In the genomic region with DNA sequence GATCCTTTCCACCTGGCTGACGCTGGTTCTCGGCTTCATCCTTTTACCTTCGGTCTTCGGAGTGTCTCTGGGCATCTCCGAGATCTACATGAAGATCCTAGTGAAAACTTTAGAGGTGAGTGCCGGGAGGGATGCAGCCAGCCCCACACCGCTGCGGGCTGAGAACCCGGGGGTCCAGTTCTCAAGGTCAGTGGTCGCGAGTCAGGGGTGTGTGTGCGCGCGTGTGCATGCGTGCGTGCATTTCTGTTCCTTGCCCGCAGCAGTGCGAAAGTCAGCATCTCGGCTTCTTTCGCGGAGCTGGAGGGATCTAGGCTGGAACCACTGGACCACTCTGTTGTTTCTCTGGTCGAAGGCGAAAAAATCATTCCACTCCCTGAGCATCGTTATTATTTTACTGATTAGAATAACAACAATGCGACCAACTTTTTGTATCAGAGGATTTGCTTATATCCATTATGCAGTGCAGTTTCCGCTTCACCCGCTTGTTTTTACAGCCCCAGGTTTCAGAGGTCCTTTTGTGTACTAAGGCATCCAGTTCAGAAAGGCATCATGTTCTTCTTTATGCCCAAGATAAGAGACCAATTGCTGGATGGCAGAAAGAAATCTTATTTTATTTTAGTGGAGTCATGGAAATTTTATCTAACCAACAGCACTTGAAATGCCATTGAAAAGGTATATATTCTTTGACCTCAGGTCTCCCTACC, we compare ENCODE assay signal across 8 cellular contexts. TPM values are rescaled to one million over a fixed set of nuclear protein-coding genes. Genes with fewer than 3 reads are reported as not detected.
A peak's percentile ranks its signal among the peaks of the same experiment; 100 is the strongest.
DNase-seq lines count a peak whose midpoint lies in the region; ATAC-seq and TF ChIP-seq lines count a peak whose summit lies in the region.

No MANE protein-coding gene starts in this region.

- POLR2A ChIA-PET in T-cell (lab: Charles Lee): interaction anchor here (0.5 to 0.7 kb wide), 2 partner anchors 51 to 959 kb away, joined by 3 to 6 read pairs; no protein-coding TSS in a partner anchor

- H3K36me3 ChIP-seq in psoas muscle (ENCODE audit: insufficient read depth in 1 of 2, low read depth in 1 of 2): no peaks in the 10 kb centered on the region

- no peaks in the 10 kb centered on the region for H3K36me3 Mint-ChIP-seq in T-cell

- DNase-seq in GM12865 (ENCODE audit: low read depth): no peak
- no peak for DNase-seq in T-cell
- peak; percentile 14 for DNase-seq in fibroblast of villous mesenchyme (ENCODE audit: low read depth)
- DNase-seq in psoas muscle: peak; percentile 14 to 49
- DNase-seq in NOMO-1 treated with dmso at 0.1 percent for 144 hours (lab: John Stamatoyannopoulos, UW; ENCODE audit: unreplicated experiment): no peak
- no peak for DNase-seq in posterior vena cava (ENCODE audit: low spot score)
- no peak for DNase-seq in amygdala (lab: John Stamatoyannopoulos, UW)

- CTCF ChIA-PET in T-cell (lab: Charles Lee): interaction anchor here in 1 of 2 donors (1.0 to 1.1 kb wide), 2 partner anchors 14 to 110 kb away, joined by 4 to 8 read pairs; no protein-coding TSS in a partner anchor

- peaks cover 2 to 13% of the 10 kb centered on the region in 2 donors for H3K27me3 Mint-ChIP-seq in T-cell

- H3K9me3 ChIP-seq in psoas muscle: no peaks in the 10 kb centered on the region

- H3K27me3 ChIP-seq in psoas muscle (ENCODE audit: insufficient read depth in 3 of 3, low read length in 2 of 3): no peaks in the 10 kb centered on the region

- peaks cover 22% of the 10 kb centered on the region for H3K4me1 ChIP-seq in psoas muscle

- peak overlapping the region; percentile 34 to 76 for H3K27ac Mint-ChIP-seq in T-cell

- peaks cover 15 to 29% (median 29%) of the 10 kb centered on the region in 3 donors for H3K4me1 Mint-ChIP-seq in T-cell

- H3K9me3 Mint-ChIP-seq in T-cell: no peaks in the 10 kb centered on the region

- TF ChIP-seq CTCF in GM12865 (IDR thresholded peaks at IDR 0.05; ENCODE audit: insufficient read depth, low read depth, low read length, missing control alignments) (no peak), fibroblast of villous mesenchyme (IDR thresholded peaks at IDR 0.05; ENCODE audit: insufficient read depth, low read depth, low read length) (no peak), psoas muscle (IDR thresholded peaks at IDR 0.05) (no peak)

- intact Hi-C loops in psoas muscle (cut with DNase I): loop anchor here in 1 of 2 donors (5.0 kb wide), 2 partner anchors 36 to 80 kb away; no protein-coding TSS in a partner anchor
- intact Hi-C loops in posterior vena cava (cut with DNase I): no loop called here

- H3K27ac ChIP-seq in psoas muscle: peak overlapping the region; percentile 96

- H3K4me3 ChIP-seq in GM12865 (ENCODE audit: low read depth, low read length): peak overlapping the region; percentile 57
- peak overlapping the region; percentile 85 for H3K4me3 ChIP-seq in fibroblast of villous mesenchyme (ENCODE audit: low read depth, low read length)
- H3K4me3 ChIP-seq in psoas muscle: peak overlapping the region; percentile 80

- ATAC-seq in T-cell (replicated peaks in 1 of 4): no peak
- peak in 1 of 4 donors; percentile 10 for ATAC-seq in psoas muscle
- no peak for ATAC-seq in HG02798 (IDR thresholded peaks at IDR 0.05; ENCODE audit: poor library complexity, unreplicated experiment)

- WGBS in psoas muscle, 3 donors: 9 to 11% (median 10%) methylated on average over 27 of the region's 27 CpGs

- H3K4me3 Mint-ChIP-seq in T-cell: peak overlapping the region; percentile 85 to 94 (median 94)

RNA-seq across cellular contexts. Expression of gene GPAT3, which starts 0.9 kb away (rescaled TPM):
- total RNA-seq in T-cell (1 to 10 TPM; 2.7 to 8.3 (median 6.1) TPM), fibroblast of villous mesenchyme (1.3 and 15.1 TPM in 2 replicates), psoas muscle (10 to 100 TPM; 18.9 to 55.5 (median 32.6) TPM), posterior vena cava (1 to 10 TPM; 3.4 to 4.3 TPM)
- 100 to 1,000 TPM in 1 of 3 donors, 10 to 100 TPM in 2; 42.0 to 108 (median 49.2) TPM for polyA plus RNA-seq in psoas muscle

RNA-seq across cellular contexts. Expression of gene ABRAXAS1, which starts 51.9 kb away (rescaled TPM):
- total RNA-seq in T-cell (10 to 100 TPM; 18.8 to 41.7 (median 28.6) TPM), fibroblast of villous mesenchyme (9.0 and 14.2 TPM in 2 replicates), psoas muscle (10 to 100 TPM; 10.2 to 15.6 (median 13.3) TPM), posterior vena cava (10 to 100 TPM; 13.2 to 13.7 TPM)
- 1 to 10 TPM; 3.3 to 6.8 (median 6.5) TPM for polyA plus RNA-seq in psoas muscle

Comparison
In these comparisons a context has a peak if more than half of its experiments do, and no peak if none do; other contexts are left out.
1. DNase-seq: peak in fibroblast of villous mesenchyme (single experiment) and psoas muscle (2 of 2); none in GM12865 (single experiment), T-cell (0 of 34), NOMO-1 treated with dmso at 0.1 percent for 144 hours (single experiment), posterior vena cava (single experiment) and amygdala (0 of 56).
2. Peak in every context shown above with its lines, with median percentiles within 50 percentile points of each other: H3K4me3 ChIP-seq.